ENCODE assay signal across 9 cellular contexts in the genomic region with DNA sequence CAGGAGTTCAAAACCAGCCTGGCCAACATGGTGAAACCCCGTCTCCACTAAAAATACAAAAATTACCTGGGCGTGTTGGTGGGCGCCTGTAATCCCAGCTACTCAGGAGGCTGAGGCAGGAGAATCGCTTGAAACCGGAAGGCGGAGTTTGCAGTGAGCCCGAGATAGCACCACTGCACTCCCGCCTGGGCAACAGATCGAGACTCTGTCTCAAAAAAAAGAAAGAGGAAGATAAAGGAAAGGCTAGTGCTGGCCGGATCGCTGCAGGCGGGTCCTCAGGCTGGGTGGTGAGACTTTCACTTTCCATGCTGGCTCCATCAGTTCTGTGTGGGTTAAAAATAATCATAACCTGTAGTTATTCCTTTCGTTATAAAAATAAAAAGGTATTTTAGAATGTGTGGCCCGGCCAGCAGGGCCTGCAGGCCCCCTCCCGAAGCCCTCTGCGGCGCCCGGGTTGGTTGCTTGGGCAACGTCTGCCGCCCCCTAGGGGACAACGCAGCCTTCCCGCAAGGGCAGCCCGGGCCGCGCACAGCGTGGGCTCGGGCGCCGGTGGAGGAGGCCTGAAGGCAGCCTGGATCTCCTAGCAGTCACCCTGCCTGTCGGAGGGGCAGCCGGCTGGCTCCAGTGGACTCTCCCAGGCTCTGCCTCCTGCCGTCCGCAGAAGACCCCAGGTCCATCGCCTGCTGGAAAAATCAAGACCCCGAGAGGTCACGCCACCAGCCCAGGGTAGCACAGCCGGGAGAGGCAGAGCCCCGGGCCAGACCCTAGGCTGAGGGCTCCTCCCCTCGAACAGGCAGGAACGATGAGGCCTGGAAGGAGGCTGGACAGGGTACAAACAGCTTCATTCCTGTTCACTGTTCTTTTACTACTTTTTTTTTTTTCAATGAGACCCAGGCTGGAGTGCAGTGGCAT. TPM values are rescaled to one million over a fixed set of nuclear protein-coding genes. Genes with fewer than 3 reads are reported as not detected.
DNase-seq lines count a peak whose midpoint lies in the region; ATAC-seq, FAIRE-seq and TF ChIP-seq lines count a peak whose summit lies in the region.
"Had no signal": no experiment of that assay in that cellular context is flagged by ENCODE, and none has a peak within 500 bp of the region (broad histone marks: within the 10 kb centered on the region; RNA-seq: fewer than 3 reads in every experiment).

No MANE protein-coding gene starts in this region.

- no peak overlapping the region for H3K4me3 ChIP-seq in WERI-Rb-1 (ENCODE audit: low read depth, low read length)
- H3K4me3 ChIP-seq in mammary epithelial cell (replicated peaks in 1 of 3; ENCODE audit: insufficient read depth in 1 of 3, low read depth in 2 of 3, low read length in 3 of 3) = no peak overlapping the region
- peak overlapping the region; percentile 37 to 62 (median 38); a peak in 5 of 6 replicates for H3K4me3 ChIP-seq in HepG2 (replicated peaks in 1 of 3; ENCODE audit: insufficient read depth in 1 of 3, low read depth in 2 of 3, low read length in 3 of 3)

- H3K27me3 ChIP-seq in WERI-Rb-1 (ENCODE audit: insufficient read depth, low read depth, severe bottlenecking) (no peaks in the 10 kb centered on the region), mammary epithelial cell (ENCODE audit: insufficient read depth, low read length) (no peaks in the 10 kb centered on the region), HepG2 (ENCODE audit: control insufficient read depth in 1 of 2, insufficient read depth in 2 of 2, low read length in 2 of 2) (peaks cover under 1 to 10% of the 10 kb centered on the region in 2 experiments; a peak in 4 of 5 replicates)

- no TSS peak for BruUV-seq in mammary epithelial cell (replicated peaks; lab: Mats Ljungman, UMichigan)
- no TSS peak for BruUV-seq in HepG2 (replicated peaks; lab: Mats Ljungman, UMichigan)

- H4K20me1 ChIP-seq in mammary epithelial cell (ENCODE audit: insufficient read depth, low read length) (no peaks in the 10 kb centered on the region), HepG2 (ENCODE audit: insufficient read depth, low read length) (no peaks in the 10 kb centered on the region)

- H3K9ac ChIP-seq in mammary epithelial cell (ENCODE audit: insufficient read depth, low read length) (no peak overlapping the region), HepG2 (ENCODE audit: insufficient read depth, low read depth, low read length) (peak overlapping the region; percentile 3; the same call in 1 of the 2 replicates)

- TF ChIP-seq RAD21 in HepG2 (CRISPR knock-in tag; IDR thresholded peaks at IDR 0.05) = peak; percentile 66

- in situ Hi-C loops in mammary epithelial cell (cut with MboI; ENCODE audit: low sequenced_read_pairs in 2 of 2) (no loop called here), HepG2 (cut with HindIII; ENCODE audit: extremely low pct_ligation_motif_present, low pct_unique_long_range_greater_than_20kb) (no loop called here)

- peak overlapping the region; percentile 77 for H2AFZ ChIP-seq in mammary epithelial cell (ENCODE audit: low read depth, low read length)
- H2AFZ ChIP-seq in HepG2 (ENCODE audit: low read length) = no peak overlapping the region

- H3K4me1 ChIP-seq in mammary epithelial cell (ENCODE audit: insufficient read depth, low read length) (peaks cover 25% of the 10 kb centered on the region), HepG2 (ENCODE audit: insufficient read depth, low read length) (peaks cover 49% of the 10 kb centered on the region)

- WGBS in mammary epithelial cell (ENCODE audit: low coverage, missing lambda C conversion rate) = 60% methylated on average over 23 of the region's 40 CpGs
- WGBS in HepG2 (ENCODE audit: low lambda C conversion rate) = 40% methylated on average over 24 of the region's 40 CpGs

- POLR2A ChIA-PET in HepG2 (lab: Yijun Ruan, JAX) = interaction anchor here (1.6 kb wide), 1 partner anchor 13 kb away, joined by 3 read pairs; no protein-coding TSS in a partner anchor

- H3K4me2 ChIP-seq in mammary epithelial cell (ENCODE audit: insufficient read depth, low read depth, low read length) = peak overlapping the region; percentile 40
- H3K4me2 ChIP-seq in HepG2 (ENCODE audit: low read depth, low read length) = peak overlapping the region; percentile 60

- no peaks in the 10 kb centered on the region for H3K36me3 ChIP-seq in WERI-Rb-1
- H3K36me3 ChIP-seq in mammary epithelial cell (ENCODE audit: insufficient read depth, low read length) = no peaks in the 10 kb centered on the region
- H3K36me3 ChIP-seq in HepG2 (replicated peaks in 1 of 2; ENCODE audit: control insufficient read depth in 1 of 2, insufficient read depth in 2 of 2, low read length in 2 of 2) = no peaks in the 10 kb centered on the region

- peak; percentile 80 for DNase-seq in GM19238 (ENCODE audit: insufficient read length, low spot score)
- peak; percentile 55 for DNase-seq in WERI-Rb-1
- DNase-seq in mammary epithelial cell = no peak
- no peak for DNase-seq in HepG2 (ENCODE audit: low spot score)
- DNase-seq in stimulated activated CD4-positive, alpha-beta T cell treated with anti-CD3 and anti-CD28 coated beads, TNF-alpha, amount 100 ng/mL, for 4 hours (ENCODE audit: low read depth in 3 of 3) = peak; percentile 40 to 51 (median 41)
- DNase-seq in DMS 273 treated with DMSO at 0.1 percent for 48 hours (lab: John Stamatoyannopoulos, UW) = no peak

- TF ChIP-seq CTCF in 22Rv1 (IDR thresholded peaks at IDR 0.05) (peak; percentile 89), WERI-Rb-1 (IDR thresholded peaks at IDR 0.05; ENCODE audit: low read depth, low read length) (peak; percentile 60), mammary epithelial cell (conservative IDR thresholded peaks at IDR 0.05 in 1 of 2, IDR thresholded peaks at IDR 0.05 in 1 of 2; ENCODE audit: extremely low read depth in 1 of 2, insufficient read depth in 1 of 2, low read depth in 1 of 2, low read length in 2 of 2) (peak; percentile 43 to 72), HepG2 (CRISPR knock-in tag; IDR thresholded peaks at IDR 0.05) (peak; percentile 87)

- H3K9me3 ChIP-seq in WERI-Rb-1 (ENCODE audit: severe bottlenecking) (no peaks in the 10 kb centered on the region), mammary epithelial cell (replicated peaks; ENCODE audit: insufficient read depth, low read length) (no peaks in the 10 kb centered on the region), HepG2 (ENCODE audit: low read length) (no peaks in the 10 kb centered on the region)

- H3K79me2 ChIP-seq in mammary epithelial cell (ENCODE audit: insufficient read depth, low read length) (no peaks in the 10 kb centered on the region), HepG2 (ENCODE audit: insufficient read depth, low read length) (no peaks in the 10 kb centered on the region)

- CTCF ChIA-PET in mammary epithelial cell (lab: Charles Lee; ENCODE audit: low non-redundant PET) = no interaction called here
- CTCF ChIA-PET in HepG2 (lab: Yijun Ruan, JAX; ENCODE audit: low intra/inter-chr PET ratio, low total read pairs) = interaction anchor here (1.2 to 1.4 kb wide), 2 partner anchors 12 to 47 kb away, joined by 3 to 7 read pairs; a partner anchor contains a TSS

- H3K27ac ChIP-seq in 22Rv1 = no peak overlapping the region
- no peak overlapping the region for H3K27ac ChIP-seq in WERI-Rb-1
- no peak overlapping the region for H3K27ac ChIP-seq in mammary epithelial cell (ENCODE audit: insufficient read depth, low read depth, low read length)
- H3K27ac ChIP-seq in HepG2 (ENCODE audit: extremely low read length, insufficient read depth, low read length) = no peak overlapping the region

- FAIRE-seq in HepG2 (lab: Jason Lieb, UNC) = no peak

- TF ChIP-seq POLR2A in HepG2 (IDR thresholded peaks at IDR 0.05; ENCODE audit: insufficient read depth in 1 of 2, low read depth in 2 of 2, low read length in 2 of 2) = no peak

- intact Hi-C loops in mammary epithelial cell (cut with micrococcal nuclease) (no loop called here), HepG2 (cut with micrococcal nuclease; ENCODE audit: unreplicated experiment) (no loop called here)

- ATAC-seq in HG03378 (IDR thresholded peaks at IDR 0.05; ENCODE audit: unreplicated experiment) (peak; percentile 82), HepG2 (peak; percentile 83)

- TF ChIP-seq EP300 in HepG2 (IDR thresholded peaks at IDR 0.05; ENCODE audit: low read depth in 2 of 2, low read length in 2 of 2) = no peak
- no peak for TF ChIP-seq EP300 in HepG2 (CRISPR knock-in tag; IDR thresholded peaks at IDR 0.05; ENCODE audit: borderline replicate concordance)

- dilution Hi-C loops in mammary epithelial cell (cut with HindIII; ENCODE audit: low sequenced_read_pairs) = no loop called here

RNA-seq across cellular contexts. Expression of a gene that starts 5.0 kb away (rescaled TPM):
- not detected for total RNA-seq in mammary epithelial cell
- polyA plus RNA-seq in mammary epithelial cell = not detected
- polyA minus RNA-seq in mammary epithelial cell = not detected
- total RNA-seq in HepG2 (2016; rRNA removed; fragmentation: Illumina TruSeq; extraction: Trizol) = 0.87 and 1.0 TPM in 2 replicates
- 0.71 and 1.5 TPM in 2 replicates for total RNA-seq in HepG2 (2016; cell fraction: cytosol; rRNA removed; fragmentation: Illumina TruSeq; extraction: Trizol; ENCODE audit: low read depth)
- 0.88 and 0.95 TPM in 2 replicates for total RNA-seq in HepG2 (2016; cell fraction: insoluble cytoplasmic fraction; rRNA removed; fragmentation: Illumina TruSeq; extraction: Trizol)
- total RNA-seq in HepG2 (2016; cell fraction: membrane; rRNA removed; fragmentation: Illumina TruSeq; extraction: Trizol) = 0.53 and 1.1 TPM in 2 replicates
- total RNA-seq in HepG2 (2016; cell fraction: nucleus; rRNA removed; fragmentation: Illumina TruSeq; extraction: Trizol) = 0.47 and 0.65 TPM in 2 replicates
- 1.7 and 7.6 TPM in 2 replicates for polyA plus RNA-seq in HepG2 (2011; rRNA removed)
- 3.2 and 4.5 TPM in 2 replicates for polyA plus RNA-seq in HepG2 (2011; cell fraction: cytosol; rRNA removed)
- polyA plus RNA-seq in HepG2 (2011; cell fraction: nucleus; rRNA removed) = 4.2 and 9.5 TPM in 2 replicates
- 6.6 and 11.5 TPM in 2 replicates for polyA plus RNA-seq in HepG2 (2012)
- 0.17 and 0.24 TPM in 2 replicates for polyA plus RNA-seq in HepG2 (2016; cell fraction: cytosol; fragmentation: Illumina TruSeq; extraction: Trizol; ENCODE audit: low read depth)
- polyA plus RNA-seq in HepG2 (2016; cell fraction: insoluble cytoplasmic fraction; fragmentation: Illumina TruSeq; extraction: Trizol; ENCODE audit: low read depth) = 0.51 and 0.54 TPM in 2 replicates
- 0.41 and 0.42 TPM in 2 replicates for polyA plus RNA-seq in HepG2 (2016; cell fraction: membrane; fragmentation: Illumina TruSeq; extraction: Trizol; ENCODE audit: low read depth)
- polyA plus RNA-seq in HepG2 (2016; cell fraction: nucleus; fragmentation: Illumina TruSeq; extraction: Trizol; ENCODE audit: insufficient read depth, low read depth) = 0.53 and 0.61 TPM in 2 replicates
- 4.3 TPM in 1 of 2 replicates, not detected in the other for polyA minus RNA-seq in HepG2 (2011; rRNA and poly(A)+ RNA removed; ENCODE audit: low replicate concordance)
- polyA minus RNA-seq in HepG2 (2011; cell fraction: cytosol; rRNA and poly(A)+ RNA removed) = 2.3 and 3.1 TPM in 2 replicates
- 0.52 and 1.5 TPM in 2 replicates for polyA minus RNA-seq in HepG2 (2011; cell fraction: nucleus; rRNA and poly(A)+ RNA removed)
- total RNA-seq: pulmonary artery endothelial cell had no signal

RNA-seq across cellular contexts. Expression of a gene that starts 11.9 kb away (rescaled TPM):
- total RNA-seq in mammary epithelial cell = 10 to 100 TPM in 1 of 2 donors, 1 to 10 TPM in 1; 8.0 to 29.7 TPM
- 11.6 TPM for polyA plus RNA-seq in mammary epithelial cell
- 5.9 TPM for polyA minus RNA-seq in mammary epithelial cell
- 9.6 and 17.2 TPM in 2 replicates for total RNA-seq in HepG2 (2016; rRNA removed; fragmentation: Illumina TruSeq; extraction: Trizol)
- 2.4 and 2.6 TPM in 2 replicates for total RNA-seq in HepG2 (2016; cell fraction: cytosol; rRNA removed; fragmentation: Illumina TruSeq; extraction: Trizol; ENCODE audit: low read depth)
- 9.5 and 17.7 TPM in 2 replicates for total RNA-seq in HepG2 (2016; cell fraction: insoluble cytoplasmic fraction; rRNA removed; fragmentation: Illumina TruSeq; extraction: Trizol)
- 6.9 and 7.4 TPM in 2 replicates for total RNA-seq in HepG2 (2016; cell fraction: membrane; rRNA removed; fragmentation: Illumina TruSeq; extraction: Trizol)
- 15.9 and 18.2 TPM in 2 replicates for total RNA-seq in HepG2 (2016; cell fraction: nucleus; rRNA removed; fragmentation: Illumina TruSeq; extraction: Trizol)
- polyA plus RNA-seq in HepG2 (2011; rRNA removed) = 12.2 and 16.1 TPM in 2 replicates
- polyA plus RNA-seq in HepG2 (2011; cell fraction: cytosol; rRNA removed) = 6.9 and 11.5 TPM in 2 replicates
- 98.4 and 122 TPM in 2 replicates for polyA plus RNA-seq in HepG2 (2011; cell fraction: nucleus; rRNA removed)
- 6.9 and 8.5 TPM in 2 replicates for polyA plus RNA-seq in HepG2 (2012)
- polyA plus RNA-seq in HepG2 (2016; cell fraction: cytosol; fragmentation: Illumina TruSeq; extraction: Trizol; ENCODE audit: low read depth) = 1.4 and 1.6 TPM in 2 replicates
- polyA plus RNA-seq in HepG2 (2016; cell fraction: insoluble cytoplasmic fraction; fragmentation: Illumina TruSeq; extraction: Trizol; ENCODE audit: low read depth) = 8.9 and 9.4 TPM in 2 replicates
- polyA plus RNA-seq in HepG2 (2016; cell fraction: membrane; fragmentation: Illumina TruSeq; extraction: Trizol; ENCODE audit: low read depth) = 3.8 and 4.2 TPM in 2 replicates
- 47.1 and 52.2 TPM in 2 replicates for polyA plus RNA-seq in HepG2 (2016; cell fraction: nucleus; fragmentation: Illumina TruSeq; extraction: Trizol; ENCODE audit: insufficient read depth, low read depth)
- 9.4 and 18.9 TPM in 2 replicates for polyA minus RNA-seq in HepG2 (2011; rRNA and poly(A)+ RNA removed; ENCODE audit: low replicate concordance)
- polyA minus RNA-seq in HepG2 (2011; cell fraction: cytosol; rRNA and poly(A)+ RNA removed) = 4.6 and 8.4 TPM in 2 replicates
- 9.1 and 11.2 TPM in 2 replicates for polyA minus RNA-seq in HepG2 (2011; cell fraction: nucleus; rRNA and poly(A)+ RNA removed)

RNA-seq across cellular contexts. Expression of a gene that starts 58.1 kb away (rescaled TPM):
- total RNA-seq in mammary epithelial cell (10 to 100 TPM; 12.3 to 14.0 TPM), HepG2 (2016; rRNA removed; fragmentation: Illumina TruSeq; extraction: Trizol) (4.2 and 4.6 TPM in 2 replicates)
- polyA plus RNA-seq in mammary epithelial cell (7.2 TPM), HepG2 (2011; rRNA removed) (2.4 and 2.7 TPM in 2 replicates)
- 6.9 TPM for polyA minus RNA-seq in mammary epithelial cell
- 4.4 and 4.8 TPM in 2 replicates for total RNA-seq in HepG2 (2016; cell fraction: cytosol; rRNA removed; fragmentation: Illumina TruSeq; extraction: Trizol; ENCODE audit: low read depth)
- 3.9 and 4.2 TPM in 2 replicates for total RNA-seq in HepG2 (2016; cell fraction: insoluble cytoplasmic fraction; rRNA removed; fragmentation: Illumina TruSeq; extraction: Trizol)
- 3.5 and 3.9 TPM in 2 replicates for total RNA-seq in HepG2 (2016; cell fraction: membrane; rRNA removed; fragmentation: Illumina TruSeq; extraction: Trizol)
- 2.5 and 2.6 TPM in 2 replicates for total RNA-seq in HepG2 (2016; cell fraction: nucleus; rRNA removed; fragmentation: Illumina TruSeq; extraction: Trizol)
- 1.7 and 2.6 TPM in 2 replicates for polyA plus RNA-seq in HepG2 (2011; cell fraction: cytosol; rRNA removed)
- polyA plus RNA-seq in HepG2 (2011; cell fraction: nucleus; rRNA removed) = 2.3 and 2.6 TPM in 2 replicates
- polyA plus RNA-seq in HepG2 (2012) = 1.7 TPM in 2 replicates
- 1.4 and 2.7 TPM in 2 replicates for polyA plus RNA-seq in HepG2 (2016; cell fraction: cytosol; fragmentation: Illumina TruSeq; extraction: Trizol; ENCODE audit: low read depth)
- polyA plus RNA-seq in HepG2 (2016; cell fraction: insoluble cytoplasmic fraction; fragmentation: Illumina TruSeq; extraction: Trizol; ENCODE audit: low read depth) = 4.5 and 5.6 TPM in 2 replicates
- 1.9 and 2.2 TPM in 2 replicates for polyA plus RNA-seq in HepG2 (2016; cell fraction: membrane; fragmentation: Illumina TruSeq; extraction: Trizol; ENCODE audit: low read depth)
- polyA plus RNA-seq in HepG2 (2016; cell fraction: nucleus; fragmentation: Illumina TruSeq; extraction: Trizol; ENCODE audit: insufficient read depth, low read depth) = 3.1 and 4.3 TPM in 2 replicates
- polyA minus RNA-seq in HepG2 (2011; rRNA and poly(A)+ RNA removed; ENCODE audit: low replicate concordance) = 6.6 and 21.3 TPM in 2 replicates
- polyA minus RNA-seq in HepG2 (2011; cell fraction: cytosol; rRNA and poly(A)+ RNA removed) = 2.1 and 2.2 TPM in 2 replicates
- polyA minus RNA-seq in HepG2 (2011; cell fraction: nucleus; rRNA and poly(A)+ RNA removed) = 3.7 and 5.2 TPM in 2 replicates

Comparison
In these comparisons a context has a peak if more than half of its experiments do, and no peak if none do; other contexts are left out.
1. DNase-seq: peak in GM19238 (single experiment), WERI-Rb-1 (single experiment) and stimulated activated CD4-positive, alpha-beta T cell treated with anti-CD3 and anti-CD28 coated beads, TNF-alpha, amount 100 ng/mL, for 4 hours (3 of 3); none in mammary epithelial cell (single experiment), HepG2 (single experiment) and DMS 273 treated with DMSO at 0.1 percent for 48 hours (single experiment).
2. H3K4me3 ChIP-seq: peak in HepG2 (3 of 3); none in WERI-Rb-1 (single experiment) and mammary epithelial cell (0 of 3).
3. Peak in every context shown above with its lines, with median percentiles within 50 percentile points of each other: CTCF ChIP-seq.